Comparison of ENCODE assay signal across 8 cellular contexts in genomic region chr6:75204959-75205775, GRCh38. TPM values are rescaled to one million over a fixed set of nuclear protein-coding genes. Genes with fewer than 3 reads are reported as not detected.
DNase-seq lines count a peak whose midpoint lies in the region; ATAC-seq and TF ChIP-seq lines count a peak whose summit lies in the region.

No MANE protein-coding gene starts in this region.

- TF ChIP-seq CTCF in SK-N-SH (IDR thresholded peaks at IDR 0.05): no peak
- TF ChIP-seq CTCF in WTC11 (IDR thresholded peaks at IDR 0.05): no peak

- peaks cover 95% of the 10 kb centered on the region for H3K27me3 Mint-ChIP-seq in WTC11 (ENCODE audit: low read depth)

- H3K36me3 Mint-ChIP-seq in WTC11: no peaks in the 10 kb centered on the region

- H2AFZ ChIP-seq in SK-N-SH (ENCODE audit: low read depth): peak overlapping the region; percentile 30; the same call in 1 of the 2 replicates

- no peaks in the 10 kb centered on the region for H3K9me3 Mint-ChIP-seq in WTC11

- TF ChIP-seq RAD21 in SK-N-SH (IDR thresholded peaks at IDR 0.05; ENCODE audit: low read length): no peak

- no peak overlapping the region for H3K9ac ChIP-seq in SK-N-SH

- 5% methylated on average over 36 of the region's 47 CpGs for WGBS in SK-N-SH (ENCODE audit: low lambda C conversion rate)

- peak overlapping the region; percentile 73 for H3K4me2 ChIP-seq in SK-N-SH

- CTCF ChIA-PET in SK-N-SH (lab: Yijun Ruan, JAX): interaction anchor here (0.5 to 9.0 kb wide), 12 partner anchors 13 to 1529 kb away, joined by 3 to 95 read pairs (median 4); no protein-coding TSS in a partner anchor
- CTCF ChIA-PET in WTC11 (lab: Charles Lee): interaction anchor here (0.6 to 3.0 kb wide), 12 partner anchors 21 to 1466 kb away, joined by 3 to 18 read pairs (median 4); partner anchors contain the start of gene COX7A2

- H3K4me3 Mint-ChIP-seq in WTC11: peak overlapping the region; percentile 85

- H3K27me3 ChIP-seq in SK-N-SH (ENCODE audit: insufficient read depth): peaks cover 79% of the 10 kb centered on the region

- no peaks in the 10 kb centered on the region for H3K79me2 ChIP-seq in SK-N-SH (ENCODE audit: insufficient read depth)

- no peak overlapping the region for H3K27ac ChIP-seq in SK-N-SH (ENCODE audit: low read depth in 2 of 2, low read length in 1 of 2)

- peaks cover 4% of the 10 kb centered on the region in 2 experiments; a peak in 1 of 4 replicates for H3K4me1 ChIP-seq in SK-N-SH (ENCODE audit: control insufficient read depth in 1 of 2, insufficient read depth in 2 of 2, low read depth in 1 of 2, low read length in 1 of 2)

- no peaks in the 10 kb centered on the region for H3K9me2 ChIP-seq in SK-N-SH

- peak overlapping the region in 1 of 2 experiments; percentile 58; a peak in 3 of 4 replicates for H3K4me3 ChIP-seq in SK-N-SH (ENCODE audit: low read depth in 2 of 2, low read length in 1 of 2)

- no peaks in the 10 kb centered on the region for H4K20me1 ChIP-seq in SK-N-SH (ENCODE audit: insufficient read depth)

- peaks cover 3% of the 10 kb centered on the region for H3F3A ChIP-seq in SK-N-SH (replicated peaks; ENCODE audit: insufficient read depth)

- H3K27ac Mint-ChIP-seq in WTC11: no peak overlapping the region

- ATAC-seq in SK-N-SH treated with all-trans-retinoic acid at 6 μM for 48 hours (no peak), WTC11 (peak; percentile 1; the same call in 1 of the 2 replicates), HG03457 (IDR thresholded peaks at IDR 0.05; ENCODE audit: unreplicated experiment) (no peak)

- POLR2A ChIA-PET in SK-N-SH (lab: Yijun Ruan, JAX): no interaction called here
- POLR2A ChIA-PET in WTC11 (lab: Charles Lee): no interaction called here

- no peaks in the 10 kb centered on the region for H3K36me3 ChIP-seq in SK-N-SH (replicated peaks in 1 of 2; ENCODE audit: control insufficient read depth in 1 of 2, insufficient read depth in 2 of 2, low read length in 1 of 2)

- no peaks in the 10 kb centered on the region for H3K9me3 ChIP-seq in SK-N-SH

- peaks cover 58% of the 10 kb centered on the region for H3K4me1 Mint-ChIP-seq in WTC11

- DNase-seq in SK-N-SH (peak; percentile 24), WTC11 (ENCODE audit: low spot score) (peak; percentile 52), fibroblast of peridontal ligament (ENCODE audit: extremely low read depth) (peak; percentile 72), occipital lobe (lab: John Stamatoyannopoulos, UW) (peak; percentile 6), NCI-H774 (lab: John Stamatoyannopoulos, UW) (no peak), NCI-H1105 (lab: John Stamatoyannopoulos, UW) (no peak)

- no peak for TF ChIP-seq EP300 in SK-N-SH (IDR thresholded peaks at IDR 0.05; ENCODE audit: borderline replicate concordance in 1 of 2, low read depth in 1 of 2, low read length in 1 of 2)

TF ChIP-seq in SK-N-SH, 30 proteins besides CTCF, POLR2A, EP300 and RAD21 (continues in another document):
- TF ChIP-seq SMC3 (IDR thresholded peaks at IDR 0.05; ENCODE audit: low read depth, low read length) (no peak), FOXM1 (IDR thresholded peaks at IDR 0.05; ENCODE audit: low read depth) (no peak), RFX5 (IDR thresholded peaks at IDR 0.05; ENCODE audit: low read length) (no peak), SIN3A (IDR thresholded peaks at IDR 0.05; ENCODE audit: borderline replicate concordance, low read depth, low read length) (no peak), CHD2 (IDR thresholded peaks at IDR 0.05; ENCODE audit: low read length, partially characterized antibody) (no peak), POLR2AphosphoS5 (IDR thresholded peaks at IDR 0.05; ENCODE audit: low read depth, low read length) (no peak), EZH2phosphoT487 (IDR thresholded peaks at IDR 0.05; ENCODE audit: borderline replicate concordance, low read depth) (no peak), TCF12 (IDR thresholded peaks at IDR 0.05) (no peak)
- TF ChIP-seq, protein P1, sequence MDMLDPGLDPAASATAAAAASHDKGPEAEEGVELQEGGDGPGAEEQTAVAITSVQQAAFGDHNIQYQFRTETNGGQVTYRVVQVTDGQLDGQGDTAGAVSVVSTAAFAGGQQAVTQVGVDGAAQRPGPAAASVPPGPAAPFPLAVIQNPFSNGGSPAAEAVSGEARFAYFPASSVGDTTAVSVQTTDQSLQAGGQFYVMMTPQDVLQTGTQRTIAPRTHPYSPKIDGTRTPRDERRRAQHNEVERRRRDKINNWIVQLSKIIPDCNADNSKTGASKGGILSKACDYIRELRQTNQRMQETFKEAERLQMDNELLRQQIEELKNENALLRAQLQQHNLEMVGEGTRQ (IDR thresholded peaks at IDR 0.05; ENCODE audit: borderline replicate concordance, low read depth, low read length): no peak

TF ChIP-seq in SK-N-SH treated with all-trans-retinoic acid at 6 μM for 48 hours, 23 proteins besides CTCF, POLR2A, EP300 and RAD21:
- TF ChIP-seq ZFP3 (CRISPR knock-in tag; IDR thresholded peaks at IDR 0.05): no peak

TF ChIP-seq in WTC11, 78 proteins besides CTCF, POLR2A, EP300 and RAD21:
- TF ChIP-seq, protein P2, sequence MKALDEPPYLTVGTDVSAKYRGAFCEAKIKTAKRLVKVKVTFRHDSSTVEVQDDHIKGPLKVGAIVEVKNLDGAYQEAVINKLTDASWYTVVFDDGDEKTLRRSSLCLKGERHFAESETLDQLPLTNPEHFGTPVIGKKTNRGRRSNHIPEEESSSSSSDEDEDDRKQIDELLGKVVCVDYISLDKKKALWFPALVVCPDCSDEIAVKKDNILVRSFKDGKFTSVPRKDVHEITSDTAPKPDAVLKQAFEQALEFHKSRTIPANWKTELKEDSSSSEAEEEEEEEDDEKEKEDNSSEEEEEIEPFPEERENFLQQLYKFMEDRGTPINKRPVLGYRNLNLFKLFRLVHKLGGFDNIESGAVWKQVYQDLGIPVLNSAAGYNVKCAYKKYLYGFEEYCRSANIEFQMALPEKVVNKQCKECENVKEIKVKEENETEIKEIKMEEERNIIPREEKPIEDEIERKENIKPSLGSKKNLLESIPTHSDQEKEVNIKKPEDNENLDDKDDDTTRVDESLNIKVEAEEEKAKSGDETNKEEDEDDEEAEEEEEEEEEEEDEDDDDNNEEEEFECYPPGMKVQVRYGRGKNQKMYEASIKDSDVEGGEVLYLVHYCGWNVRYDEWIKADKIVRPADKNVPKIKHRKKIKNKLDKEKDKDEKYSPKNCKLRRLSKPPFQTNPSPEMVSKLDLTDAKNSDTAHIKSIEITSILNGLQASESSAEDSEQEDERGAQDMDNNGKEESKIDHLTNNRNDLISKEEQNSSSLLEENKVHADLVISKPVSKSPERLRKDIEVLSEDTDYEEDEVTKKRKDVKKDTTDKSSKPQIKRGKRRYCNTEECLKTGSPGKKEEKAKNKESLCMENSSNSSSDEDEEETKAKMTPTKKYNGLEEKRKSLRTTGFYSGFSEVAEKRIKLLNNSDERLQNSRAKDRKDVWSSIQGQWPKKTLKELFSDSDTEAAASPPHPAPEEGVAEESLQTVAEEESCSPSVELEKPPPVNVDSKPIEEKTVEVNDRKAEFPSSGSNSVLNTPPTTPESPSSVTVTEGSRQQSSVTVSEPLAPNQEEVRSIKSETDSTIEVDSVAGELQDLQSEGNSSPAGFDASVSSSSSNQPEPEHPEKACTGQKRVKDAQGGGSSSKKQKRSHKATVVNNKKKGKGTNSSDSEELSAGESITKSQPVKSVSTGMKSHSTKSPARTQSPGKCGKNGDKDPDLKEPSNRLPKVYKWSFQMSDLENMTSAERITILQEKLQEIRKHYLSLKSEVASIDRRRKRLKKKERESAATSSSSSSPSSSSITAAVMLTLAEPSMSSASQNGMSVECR (CRISPR knock-in tag; IDR thresholded peaks at IDR 0.05; ENCODE audit: borderline replicate concordance): 0 out of 2 replicates have a peak, but pooled peaks have one; percentile 27
- TF ChIP-seq CDX4 (CRISPR knock-in tag; IDR thresholded peaks at IDR 0.05; ENCODE audit: borderline replicate concordance): no peak
TF ChIP-seq in WTC11: peak in this region for 1.

RNA-seq across cellular contexts. Expression of gene COL12A1, which starts 0.7 kb away (rescaled TPM):
- polyA plus RNA-seq in SK-N-SH (2012; rRNA removed): 0.03 and 0.10 TPM in 2 replicates
- polyA plus RNA-seq in SK-N-SH (2012; cell fraction: cytosol; rRNA removed): 0.04 and 0.05 TPM in 2 replicates
- polyA plus RNA-seq in SK-N-SH (2012; cell fraction: nucleus; rRNA removed): 0.06 and 0.08 TPM in 2 replicates
- total RNA-seq in WTC11 (2021): 1.1 to 1.4 TPM (median 1.2 TPM) in 3 replicates
- total RNA-seq in occipital lobe: 36.2 TPM

RNA-seq across cellular contexts. Expression of gene COX7A2, which starts 38.4 kb away (rescaled TPM):
- polyA plus RNA-seq in SK-N-SH (2012; rRNA removed): 431 and 600 TPM in 2 replicates
- polyA plus RNA-seq in SK-N-SH (2012; cell fraction: cytosol; rRNA removed): 554 and 614 TPM in 2 replicates
- 123 and 150 TPM in 2 replicates for polyA plus RNA-seq in SK-N-SH (2012; cell fraction: nucleus; rRNA removed)
- total RNA-seq in WTC11 (2021) (465 to 500 TPM (median 472 TPM) in 3 replicates), occipital lobe (129 TPM)

Comparison
In these comparisons a context has a peak if more than half of its experiments do, and no peak if none do; other contexts are left out.
1. DNase-seq: peak in SK-N-SH (single experiment), WTC11 (single experiment), fibroblast of peridontal ligament (single experiment) and occipital lobe (single experiment); none in NCI-H774 (single experiment) and NCI-H1105 (single experiment).
2. RNA of gene COL12A1, which starts 0.7 kb away (total RNA-seq): 36.2 TPM in occipital lobe (single experiment); 1.1 to 1.4 TPM in WTC11; every median in the first group is over 10 times any median in the second.